Comparison of ENCODE assay signal across 1 cellular context in the genomic region with DNA sequence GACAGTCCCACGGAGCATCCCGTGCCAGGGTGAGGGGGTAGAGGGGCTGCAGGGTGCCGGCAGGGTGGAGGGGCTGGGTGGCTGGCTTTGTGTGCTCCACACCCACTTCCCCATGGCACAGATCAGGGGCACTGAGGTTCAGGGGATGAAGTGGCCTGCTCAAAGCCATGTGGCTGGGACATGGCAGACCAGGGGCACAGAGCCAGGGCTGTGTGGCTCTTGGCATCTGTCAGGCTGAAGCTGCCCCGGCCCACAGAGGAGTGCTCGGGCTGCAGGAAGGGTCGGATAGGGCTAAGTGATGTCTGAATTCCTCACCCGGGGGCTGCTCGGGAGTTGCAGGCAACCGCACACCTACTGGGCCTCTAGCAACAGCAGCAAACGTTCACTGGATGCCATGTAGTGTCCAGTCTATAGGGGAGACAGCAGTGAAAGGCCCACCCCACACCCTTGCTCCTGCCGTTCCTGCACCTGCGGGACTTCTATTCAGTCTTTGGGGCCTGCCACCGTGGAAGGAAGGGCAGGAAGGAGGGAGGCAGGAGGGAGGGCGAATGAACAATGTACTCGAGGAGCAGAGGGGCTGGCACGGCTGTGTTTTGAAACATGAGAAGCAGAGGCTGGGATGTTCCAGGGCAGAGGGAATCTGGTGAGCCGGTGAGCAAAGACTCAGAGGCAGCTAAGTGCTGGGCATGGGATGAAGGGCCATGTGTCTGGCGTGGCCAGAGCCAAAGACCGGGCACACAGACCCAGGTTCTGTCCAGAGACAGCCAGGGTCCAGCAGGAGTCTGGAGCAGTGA.
TF ChIP-seq lines count a peak whose summit lies in the region.

No MANE protein-coding gene starts in this region.

TF ChIP-seq in WTC11, 78 proteins besides CTCF, POLR2A, EP300 and RAD21 (continued from another document):
- TF ChIP-seq, protein P1, sequence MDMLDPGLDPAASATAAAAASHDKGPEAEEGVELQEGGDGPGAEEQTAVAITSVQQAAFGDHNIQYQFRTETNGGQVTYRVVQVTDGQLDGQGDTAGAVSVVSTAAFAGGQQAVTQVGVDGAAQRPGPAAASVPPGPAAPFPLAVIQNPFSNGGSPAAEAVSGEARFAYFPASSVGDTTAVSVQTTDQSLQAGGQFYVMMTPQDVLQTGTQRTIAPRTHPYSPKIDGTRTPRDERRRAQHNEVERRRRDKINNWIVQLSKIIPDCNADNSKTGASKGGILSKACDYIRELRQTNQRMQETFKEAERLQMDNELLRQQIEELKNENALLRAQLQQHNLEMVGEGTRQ (CRISPR knock-in tag; IDR thresholded peaks at IDR 0.05), result no peak
- TF ChIP-seq, protein P2, sequence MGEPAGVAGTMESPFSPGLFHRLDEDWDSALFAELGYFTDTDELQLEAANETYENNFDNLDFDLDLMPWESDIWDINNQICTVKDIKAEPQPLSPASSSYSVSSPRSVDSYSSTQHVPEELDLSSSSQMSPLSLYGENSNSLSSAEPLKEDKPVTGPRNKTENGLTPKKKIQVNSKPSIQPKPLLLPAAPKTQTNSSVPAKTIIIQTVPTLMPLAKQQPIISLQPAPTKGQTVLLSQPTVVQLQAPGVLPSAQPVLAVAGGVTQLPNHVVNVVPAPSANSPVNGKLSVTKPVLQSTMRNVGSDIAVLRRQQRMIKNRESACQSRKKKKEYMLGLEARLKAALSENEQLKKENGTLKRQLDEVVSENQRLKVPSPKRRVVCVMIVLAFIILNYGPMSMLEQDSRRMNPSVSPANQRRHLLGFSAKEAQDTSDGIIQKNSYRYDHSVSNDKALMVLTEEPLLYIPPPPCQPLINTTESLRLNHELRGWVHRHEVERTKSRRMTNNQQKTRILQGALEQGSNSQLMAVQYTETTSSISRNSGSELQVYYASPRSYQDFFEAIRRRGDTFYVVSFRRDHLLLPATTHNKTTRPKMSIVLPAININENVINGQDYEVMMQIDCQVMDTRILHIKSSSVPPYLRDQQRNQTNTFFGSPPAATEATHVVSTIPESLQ (CRISPR knock-in tag; IDR thresholded peaks at IDR 0.05), result no peak
- TF ChIP-seq ZNF423 (CRISPR knock-in tag; IDR thresholded peaks at IDR 0.05), result no peak
- TF ChIP-seq IRF2 (CRISPR knock-in tag; IDR thresholded peaks at IDR 0.05; ENCODE audit: borderline replicate concordance, low read depth), result no peak
- TF ChIP-seq, protein P3, sequence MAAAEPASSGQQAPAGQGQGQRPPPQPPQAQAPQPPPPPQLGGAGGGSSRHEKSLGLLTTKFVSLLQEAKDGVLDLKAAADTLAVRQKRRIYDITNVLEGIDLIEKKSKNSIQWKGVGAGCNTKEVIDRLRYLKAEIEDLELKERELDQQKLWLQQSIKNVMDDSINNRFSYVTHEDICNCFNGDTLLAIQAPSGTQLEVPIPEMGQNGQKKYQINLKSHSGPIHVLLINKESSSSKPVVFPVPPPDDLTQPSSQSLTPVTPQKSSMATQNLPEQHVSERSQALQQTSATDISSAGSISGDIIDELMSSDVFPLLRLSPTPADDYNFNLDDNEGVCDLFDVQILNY (CRISPR knock-in tag; IDR thresholded peaks at IDR 0.05), result no peak
- TF ChIP-seq ZNF232 (CRISPR knock-in tag; IDR thresholded peaks at IDR 0.05), result no peak
- no peak for TF ChIP-seq JUN (CRISPR knock-in tag; IDR thresholded peaks at IDR 0.05)
- TF ChIP-seq, protein P4, sequence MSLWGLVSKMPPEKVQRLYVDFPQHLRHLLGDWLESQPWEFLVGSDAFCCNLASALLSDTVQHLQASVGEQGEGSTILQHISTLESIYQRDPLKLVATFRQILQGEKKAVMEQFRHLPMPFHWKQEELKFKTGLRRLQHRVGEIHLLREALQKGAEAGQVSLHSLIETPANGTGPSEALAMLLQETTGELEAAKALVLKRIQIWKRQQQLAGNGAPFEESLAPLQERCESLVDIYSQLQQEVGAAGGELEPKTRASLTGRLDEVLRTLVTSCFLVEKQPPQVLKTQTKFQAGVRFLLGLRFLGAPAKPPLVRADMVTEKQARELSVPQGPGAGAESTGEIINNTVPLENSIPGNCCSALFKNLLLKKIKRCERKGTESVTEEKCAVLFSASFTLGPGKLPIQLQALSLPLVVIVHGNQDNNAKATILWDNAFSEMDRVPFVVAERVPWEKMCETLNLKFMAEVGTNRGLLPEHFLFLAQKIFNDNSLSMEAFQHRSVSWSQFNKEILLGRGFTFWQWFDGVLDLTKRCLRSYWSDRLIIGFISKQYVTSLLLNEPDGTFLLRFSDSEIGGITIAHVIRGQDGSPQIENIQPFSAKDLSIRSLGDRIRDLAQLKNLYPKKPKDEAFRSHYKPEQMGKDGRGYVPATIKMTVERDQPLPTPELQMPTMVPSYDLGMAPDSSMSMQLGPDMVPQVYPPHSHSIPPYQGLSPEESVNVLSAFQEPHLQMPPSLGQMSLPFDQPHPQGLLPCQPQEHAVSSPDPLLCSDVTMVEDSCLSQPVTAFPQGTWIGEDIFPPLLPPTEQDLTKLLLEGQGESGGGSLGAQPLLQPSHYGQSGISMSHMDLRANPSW (CRISPR knock-in tag; conservative IDR thresholded peaks at IDR 0.05; ENCODE audit: low read depth), result no peak
- TF ChIP-seq PRRX2 (CRISPR knock-in tag; IDR thresholded peaks at IDR 0.05), result no peak
- TF ChIP-seq ATF1 (CRISPR knock-in tag; IDR thresholded peaks at IDR 0.05), result no peak
- TF ChIP-seq TP53 (CRISPR knock-in tag; IDR thresholded peaks at IDR 0.05), result no peak
- TF ChIP-seq ZNF138 (CRISPR knock-in tag; conservative IDR thresholded peaks at IDR 0.05), result no peak
- no peak for TF ChIP-seq GABPB1 (CRISPR knock-in tag; IDR thresholded peaks at IDR 0.05)
- no peak for TF ChIP-seq ETV6 (CRISPR knock-in tag; IDR thresholded peaks at IDR 0.05)
